9 cellular contexts compared by ENCODE assay signal in the genomic region with DNA sequence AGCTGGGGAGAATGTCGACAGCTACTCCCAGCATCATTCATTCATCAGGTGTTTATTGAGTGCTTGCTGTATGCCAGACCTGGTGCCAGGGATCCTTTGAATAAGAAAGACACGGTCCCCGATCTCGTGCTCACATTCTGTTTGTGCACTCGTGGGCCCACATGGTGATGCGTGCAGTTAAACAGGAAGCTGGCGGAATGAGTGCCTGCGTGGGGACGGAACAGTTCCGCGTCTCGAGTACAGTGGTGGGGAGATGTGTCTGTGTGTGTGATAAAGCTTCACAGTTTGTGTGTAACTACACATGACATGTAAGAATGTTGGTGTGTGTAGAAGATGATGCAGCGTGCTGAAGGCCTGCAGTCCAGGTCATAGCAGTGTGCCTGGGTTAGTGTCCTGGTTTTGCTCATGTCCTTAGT. TPM values are rescaled to one million over a fixed set of nuclear protein-coding genes. Genes with fewer than 3 reads are reported as not detected.
DNase-seq lines count a peak whose midpoint lies in the region; ATAC-seq lines count a peak whose summit lies in the region.
"Had no signal": no experiment of that assay in that cellular context is flagged by ENCODE, and none has a peak within 500 bp of the region (broad histone marks: within the 10 kb centered on the region; RNA-seq: fewer than 3 reads in every experiment).

No MANE protein-coding gene starts in this region.

- no peak overlapping the region for H2BK120ac ChIP-seq in mesendoderm (ENCODE audit: low read depth, low read length)

- no peaks in the 10 kb centered on the region for H3K9me3 Mint-ChIP-seq in activated T-helper 17 cell treated with anti-CD3 and anti-CD28 coated beads, Interleukin-2, amount 50 U/mL, for 72 hours

- H3K4me3 ChIP-seq in mucosa of stomach (ENCODE audit: low read length) (no peak overlapping the region), mesendoderm (ENCODE audit: low read length) (no peak overlapping the region)

- no peak overlapping the region for H3K18ac ChIP-seq in mesendoderm (ENCODE audit: low read length)

- H3K79me1 ChIP-seq in mesendoderm (ENCODE audit: low read length), result peaks cover 29% of the 10 kb centered on the region

- H3K56ac ChIP-seq in mesendoderm (ENCODE audit: low read length), result no peak overlapping the region

- DNase-seq in NK-92 (lab: John Stamatoyannopoulos, UW; ENCODE audit: unreplicated experiment) (no peak), mesendoderm (no peak), cerebellar nuclear complex (lab: John Stamatoyannopoulos, UW) (no peak)

- H3K4me1 ChIP-seq in mucosa of stomach (ENCODE audit: control insufficient read depth, insufficient read depth, low read length) (peaks cover 53% of the 10 kb centered on the region), mesendoderm (ENCODE audit: control insufficient read depth, low read depth, low read length) (no peaks in the 10 kb centered on the region)

- H4K5ac ChIP-seq in mesendoderm (ENCODE audit: low read length), result no peak overlapping the region

- no peak overlapping the region for H3K4me2 ChIP-seq in mesendoderm (ENCODE audit: low read length)

- H3K4ac ChIP-seq in mesendoderm (ENCODE audit: low read depth, low read length), result no peak overlapping the region

- peaks cover 10% of the 10 kb centered on the region for H3K36me3 ChIP-seq in mucosa of stomach (ENCODE audit: control insufficient read depth, insufficient read depth, low read length)
- peaks cover 16% of the 10 kb centered on the region for H3K36me3 ChIP-seq in mesendoderm (ENCODE audit: control insufficient read depth, insufficient read depth, low read length)

- H3K27me3 ChIP-seq in mucosa of stomach (ENCODE audit: control insufficient read depth, insufficient read depth, low read length) (no peaks in the 10 kb centered on the region), mesendoderm (ENCODE audit: insufficient read depth, low read length, poor library complexity) (no peaks in the 10 kb centered on the region)

- no peaks in the 10 kb centered on the region for H3K27me3 Mint-ChIP-seq in activated T-helper 17 cell treated with anti-CD3 and anti-CD28 coated beads, Interleukin-2, amount 50 U/mL, for 72 hours

- H2BK15ac ChIP-seq in mesendoderm (replicated peaks; ENCODE audit: low read depth), result no peak overlapping the region

- no peak overlapping the region for H4K8ac ChIP-seq in mesendoderm (ENCODE audit: low read depth, low read length)

- H3K23ac ChIP-seq in mesendoderm (ENCODE audit: low read length), result no peak overlapping the region

- WGBS in mesendoderm (ENCODE audit: extremely low coverage, insufficient coverage, low lambda C conversion rate), result no CpG with 5 or more reads among the region's 13 CpGs

- no peak overlapping the region for H3K27ac ChIP-seq in mesendoderm (ENCODE audit: low read depth, low read length)

- peaks cover 100% of the 10 kb centered on the region for H3K36me3 Mint-ChIP-seq in activated T-helper 17 cell treated with anti-CD3 and anti-CD28 coated beads, Interleukin-2, amount 50 U/mL, for 72 hours (ENCODE audit: low read depth)

- peak; percentile 5 for ATAC-seq in GM18870 (IDR thresholded peaks at IDR 0.05; ENCODE audit: unreplicated experiment)
- ATAC-seq in HG03565 (IDR thresholded peaks at IDR 0.05; ENCODE audit: unreplicated experiment), result peak; percentile 2
- ATAC-seq in activated T-helper 17 cell treated with anti-CD3 and anti-CD28 coated beads, Interleukin-2, amount 50 U/mL, for 72 hours (replicated peaks), result peak; percentile 23
- no peak for ATAC-seq in HG03342 (IDR thresholded peaks at IDR 0.05; ENCODE audit: unreplicated experiment)
- ATAC-seq: HCT116 had no signal

- H3K9me3 ChIP-seq in mucosa of stomach (ENCODE audit: control insufficient read depth, low read length), result no peaks in the 10 kb centered on the region

- H3K27ac Mint-ChIP-seq in activated T-helper 17 cell treated with anti-CD3 and anti-CD28 coated beads, Interleukin-2, amount 50 U/mL, for 72 hours, result peak overlapping the region; percentile 89

- no peak overlapping the region for H2BK5ac ChIP-seq in mesendoderm (ENCODE audit: low read length)

- H3K9ac ChIP-seq in mucosa of stomach (ENCODE audit: low read length), result peak overlapping the region; percentile 17
- no peak overlapping the region for H3K9ac ChIP-seq in mesendoderm (ENCODE audit: low read length)

- H2AK5ac ChIP-seq in mesendoderm (ENCODE audit: low read length), result no peak overlapping the region

- peaks cover 47% of the 10 kb centered on the region for H3K4me1 Mint-ChIP-seq in activated T-helper 17 cell treated with anti-CD3 and anti-CD28 coated beads, Interleukin-2, amount 50 U/mL, for 72 hours

- peaks cover 34% of the 10 kb centered on the region for H3K79me2 ChIP-seq in mesendoderm (ENCODE audit: control insufficient read depth, insufficient read depth, low read length)

- peak overlapping the region; percentile 83 for H3K4me3 Mint-ChIP-seq in activated T-helper 17 cell treated with anti-CD3 and anti-CD28 coated beads, Interleukin-2, amount 50 U/mL, for 72 hours

RNA-seq across cellular contexts. Expression of a gene that starts 6.5 kb away (rescaled TPM):
- total RNA-seq in activated T-helper 17 cell treated with anti-CD3 and anti-CD28 coated beads, Interleukin-2, amount 50 U/mL, for 72 hours, result 10 to 100 TPM; 63.0 to 64.3 TPM
- polyA plus RNA-seq in mesendoderm (2013, experiment 1 of 2), result 60.0 TPM
- 60.7 TPM for polyA plus RNA-seq in mesendoderm (2013, experiment 2 of 2)

RNA-seq across cellular contexts. Expression of a gene that starts 46.6 kb away (rescaled TPM):
- 10 to 100 TPM; 48.3 to 79.7 TPM for total RNA-seq in activated T-helper 17 cell treated with anti-CD3 and anti-CD28 coated beads, Interleukin-2, amount 50 U/mL, for 72 hours
- polyA plus RNA-seq in mesendoderm (2013, experiment 1 of 2), result 23.1 TPM
- 22.9 TPM for polyA plus RNA-seq in mesendoderm (2013, experiment 2 of 2)
